ENCODE assay signal across 20 cellular contexts in the genomic region with DNA sequence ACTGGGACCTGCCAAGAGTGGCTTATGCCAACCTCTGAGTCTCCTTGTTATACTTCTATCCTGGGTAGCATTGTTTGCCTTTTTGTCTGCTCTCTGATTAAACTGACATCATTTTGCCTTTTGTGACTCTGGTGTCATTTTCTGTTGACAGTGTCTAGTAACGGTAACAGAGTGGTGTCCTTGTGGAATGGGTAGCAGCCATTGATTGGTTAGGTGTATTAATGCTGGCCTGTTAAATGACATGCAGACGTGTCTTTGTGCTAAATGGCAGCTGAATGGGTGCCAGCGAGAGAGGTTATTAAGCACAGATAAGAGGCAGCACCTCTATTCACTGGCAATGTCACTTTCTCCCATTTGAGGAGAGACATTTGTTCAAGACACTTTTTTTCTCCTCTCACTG.
A peak's percentile ranks its signal among the peaks of the same experiment; 100 is the strongest.
DNase-seq lines count a peak whose midpoint lies in the region; ATAC-seq and TF ChIP-seq lines count a peak whose summit lies in the region.
"Had no signal": no experiment of that assay in that cellular context is flagged by ENCODE, and none has a peak within 500 bp of the region (broad histone marks: within the 10 kb centered on the region; RNA-seq: fewer than 3 reads in every experiment).

No MANE protein-coding gene starts in this region.

- H3K27me3 Mint-ChIP-seq in naive thymus-derived CD4-positive, alpha-beta T cell = no peaks in the 10 kb centered on the region
- H3K27me3 Mint-ChIP-seq: activated CD4-positive, alpha-beta memory T cell treated with anti-CD3 and anti-CD28 coated beads for 36 hours; CD4-positive, CD25-positive, alpha-beta regulatory T cell had no signal

- peak overlapping the region; percentile 79 for H3K27ac ChIP-seq in left ventricle myocardium inferior (replicated peaks)
- no peak overlapping the region for H3K27ac ChIP-seq in naive thymus-derived CD4-positive, alpha-beta T cell (ENCODE audit: low read depth, low read length)
- H3K27ac ChIP-seq: thyroid gland had no signal

- DNase-seq in NCI-H1092 (lab: John Stamatoyannopoulos, UW) = peak; percentile 92
- peak; percentile 92 for DNase-seq in NCI-H146 (lab: John Stamatoyannopoulos, UW)
- DNase-seq in NCI-H748 treated with DMSO at 0.1 percent for 48 hours (lab: John Stamatoyannopoulos, UW) = peak; percentile 95
- DNase-seq in left ventricle myocardium inferior = peak; percentile 32
- DNase-seq in naive thymus-derived CD4-positive, alpha-beta T cell = no peak
- DNase-seq: activated CD4-positive, alpha-beta memory T cell treated with anti-CD3 and anti-CD28 coated beads for 36 hours; activated CD4-positive, CD25-positive, alpha-beta regulatory T cell; activated effector memory CD4-positive, alpha-beta T cell treated with anti-CD3 and anti-CD28 coated beads, Interleukin-2, amount 50 U/mL, for 16 hours; CD4-positive, CD25-positive, alpha-beta regulatory T cell; foreskin fibroblast; hypothalamus; occipital lobe; stimulated activated CD4-positive, alpha-beta T cell treated with anti-CD3 and anti-CD28 coated beads, Interleukin-4, amount 100 ng/mL, for 24 hours; stimulated activated naive CD8-positive, alpha-beta T cell treated with anti-CD3 and anti-CD28 coated beads, Interleukin-15, Interleukin-2, amounts not matched to agents 100 U/mL and 50 U/mL, for 24 hours; T-helper 9 cell; thyroid gland had no signal

- no peak overlapping the region for H3K4me3 Mint-ChIP-seq in naive thymus-derived CD4-positive, alpha-beta T cell
- H3K4me3 Mint-ChIP-seq: activated CD4-positive, alpha-beta memory T cell treated with anti-CD3 and anti-CD28 coated beads for 36 hours; CD4-positive, CD25-positive, alpha-beta regulatory T cell had no signal

- intact Hi-C loops in left ventricle myocardium inferior (cut with micrococcal nuclease) = no loop called here
- intact Hi-C loops in naive thymus-derived CD4-positive, alpha-beta T cell (cut with micrococcal nuclease) = no loop called here

- no peaks in the 10 kb centered on the region for H3K36me3 Mint-ChIP-seq in naive thymus-derived CD4-positive, alpha-beta T cell
- H3K36me3 Mint-ChIP-seq: activated CD4-positive, alpha-beta memory T cell treated with anti-CD3 and anti-CD28 coated beads for 36 hours; CD4-positive, CD25-positive, alpha-beta regulatory T cell had no signal

- no peak for ATAC-seq in HG03432 (IDR thresholded peaks at IDR 0.05; ENCODE audit: unreplicated experiment)
- no peak for ATAC-seq in HG02885 (IDR thresholded peaks at IDR 0.05; ENCODE audit: poor library complexity, unreplicated experiment)
- no peak for ATAC-seq in naive thymus-derived CD4-positive, alpha-beta T cell
- ATAC-seq: K562; stimulated activated naive CD8-positive, alpha-beta T cell treated with anti-CD3 and anti-CD28 coated beads, Interleukin-15, Interleukin-2, amounts not matched to agents 100 U/mL and 50 U/mL, for 24 hours had no signal

- TF ChIP-seq CTCF in left ventricle myocardium inferior (IDR thresholded peaks at IDR 0.05; ENCODE audit: borderline replicate concordance) = no peak

- H3K9me3 ChIP-seq in left ventricle myocardium inferior (replicated peaks) = no peaks in the 10 kb centered on the region
- H3K9me3 ChIP-seq in naive thymus-derived CD4-positive, alpha-beta T cell (ENCODE audit: control insufficient read depth in 2 of 3, low read length in 3 of 3) = no peaks in the 10 kb centered on the region
- H3K9me3 ChIP-seq: HAP-1, thyroid gland had no signal

- POLR2A ChIA-PET in naive thymus-derived CD4-positive, alpha-beta T cell (lab: Charles Lee) = no interaction called here

- H3K4me3 ChIP-seq in left ventricle myocardium inferior = peak overlapping the region; percentile 58
- no peak overlapping the region for H3K4me3 ChIP-seq in naive thymus-derived CD4-positive, alpha-beta T cell (ENCODE audit: low read length)
- H3K4me3 ChIP-seq: HAP-1, K562, thyroid gland had no signal

- H3K27me3 ChIP-seq in left ventricle myocardium inferior (ENCODE audit: low read depth) = no peaks in the 10 kb centered on the region
- H3K27me3 ChIP-seq in naive thymus-derived CD4-positive, alpha-beta T cell (ENCODE audit: control insufficient read depth in 2 of 2, insufficient read depth in 2 of 2, low read length in 2 of 2) = no peaks in the 10 kb centered on the region
- H3K27me3 ChIP-seq: thyroid gland had no signal

- H3K4me1 ChIP-seq in left ventricle myocardium inferior = peaks cover 19% of the 10 kb centered on the region
- no peaks in the 10 kb centered on the region for H3K4me1 ChIP-seq in naive thymus-derived CD4-positive, alpha-beta T cell (ENCODE audit: control insufficient read depth in 2 of 2, insufficient read depth in 2 of 2, low read length in 2 of 2)
- H3K4me1 ChIP-seq: thyroid gland had no signal

- CTCF ChIA-PET in naive thymus-derived CD4-positive, alpha-beta T cell (lab: Charles Lee) = no interaction called here

- no peaks in the 10 kb centered on the region for H3K4me1 Mint-ChIP-seq in naive thymus-derived CD4-positive, alpha-beta T cell
- H3K4me1 Mint-ChIP-seq: CD4-positive, CD25-positive, alpha-beta regulatory T cell had no signal

- peaks cover 0 to 15% (median 0%) of the 10 kb centered on the region in 11 donors for H3K9me3 Mint-ChIP-seq in naive thymus-derived CD4-positive, alpha-beta T cell

- no peaks in the 10 kb centered on the region for H3K36me3 ChIP-seq in left ventricle myocardium inferior
- no peaks in the 10 kb centered on the region for H3K36me3 ChIP-seq in naive thymus-derived CD4-positive, alpha-beta T cell (ENCODE audit: control insufficient read depth in 2 of 3, insufficient read depth in 3 of 3, low read length in 3 of 3)
- H3K36me3 ChIP-seq: HAP-1, thyroid gland had no signal

- H3K27ac Mint-ChIP-seq in naive thymus-derived CD4-positive, alpha-beta T cell = no peak overlapping the region
- H3K27ac Mint-ChIP-seq: activated CD4-positive, alpha-beta memory T cell treated with anti-CD3 and anti-CD28 coated beads for 36 hours; CD4-positive, CD25-positive, alpha-beta regulatory T cell had no signal

Comparison
In these comparisons a context has a peak if more than half of its experiments do, and no peak if none do; other contexts are left out.
1. DNase-seq: peak in NCI-H1092 (single experiment), NCI-H146 (single experiment), NCI-H748 treated with DMSO at 0.1 percent for 48 hours (single experiment) and left ventricle myocardium inferior (single experiment); none in naive thymus-derived CD4-positive, alpha-beta T cell (0 of 9).